In the genomic region with DNA sequence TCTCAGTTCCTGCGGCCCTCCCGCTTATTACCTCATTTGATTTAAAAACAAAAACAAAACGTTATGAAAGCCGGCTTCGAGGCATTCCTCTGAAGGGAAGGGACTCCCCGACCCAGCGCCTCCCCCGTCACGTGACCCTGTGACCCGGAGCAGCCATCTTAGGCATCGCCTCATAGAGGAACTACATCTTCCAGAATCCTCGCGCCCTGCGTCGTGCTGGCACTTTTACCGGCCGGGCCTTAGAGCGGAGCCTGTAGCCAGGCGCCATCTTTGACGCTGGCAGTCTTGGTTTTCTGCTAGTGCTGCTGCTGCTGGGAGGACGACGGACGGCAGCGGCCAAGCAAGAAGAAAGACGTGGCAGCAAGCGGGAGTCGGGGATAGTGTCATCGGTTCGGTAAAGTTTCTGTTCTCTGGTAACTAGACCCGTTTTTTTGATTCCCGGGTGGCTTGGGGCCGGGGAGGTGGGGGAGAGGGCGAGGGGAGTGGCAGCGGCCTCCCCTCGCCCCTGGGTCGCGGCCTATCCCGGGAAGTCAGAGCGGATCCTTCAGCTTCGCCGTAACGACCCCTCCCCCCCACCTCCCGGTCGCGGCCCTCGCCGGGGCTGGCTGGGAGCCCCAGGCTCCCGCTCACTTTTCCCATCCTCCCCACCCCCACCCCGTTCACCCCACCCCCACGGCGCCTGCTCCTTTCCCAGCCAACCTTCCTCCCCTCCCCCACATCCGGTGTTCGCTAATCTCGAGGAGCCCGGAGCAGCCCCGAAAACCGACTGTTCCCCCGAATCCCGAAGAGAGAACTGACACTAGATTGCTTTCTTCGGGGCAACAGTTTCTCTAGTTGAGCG, we compare ENCODE assay signal across 8 cellular contexts. TPM values are rescaled to one million over a fixed set of nuclear protein-coding genes. Genes with fewer than 3 reads are reported as not detected.
A peak's percentile ranks its signal among the peaks of the same experiment; 100 is the strongest.
DNase-seq lines count a peak whose midpoint lies in the region; ATAC-seq and TF ChIP-seq lines count a peak whose summit lies in the region.

A gene with protein sequence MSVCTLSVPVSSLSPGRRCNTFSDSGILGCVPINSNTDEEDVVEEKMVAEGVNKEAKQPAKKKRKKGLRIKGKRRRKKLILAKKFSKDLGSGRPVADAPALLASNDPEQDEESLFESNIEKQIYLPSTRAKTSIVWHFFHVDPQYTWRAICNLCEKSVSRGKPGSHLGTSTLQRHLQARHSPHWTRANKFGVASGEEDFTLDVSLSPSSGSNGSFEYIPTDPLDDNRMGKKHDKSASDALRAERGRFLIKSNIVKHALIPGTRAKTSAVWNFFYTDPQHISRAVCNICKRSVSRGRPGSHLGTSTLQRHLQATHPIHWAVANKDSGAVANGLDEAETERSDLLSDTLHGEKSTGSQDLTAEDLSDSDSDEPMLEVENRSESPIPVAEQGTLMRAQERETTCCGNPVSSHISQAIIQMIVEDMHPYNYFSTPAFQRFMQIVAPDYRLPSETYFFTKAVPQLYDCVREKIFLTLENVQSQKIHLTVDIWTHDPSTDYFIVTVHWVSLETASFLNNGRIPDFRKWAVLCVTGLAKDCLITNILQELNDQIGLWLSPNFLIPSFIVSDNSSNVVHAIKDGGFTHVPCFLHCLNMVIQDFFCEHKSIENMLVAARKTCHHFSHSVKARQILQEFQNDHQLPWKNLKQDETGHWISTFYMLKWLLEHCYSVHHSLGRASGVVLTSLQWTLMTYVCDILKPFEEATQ (N-terminal part only) (plus strand): TSS at position 242 of the 841 bp plus-strand sequence. CDS start 1,900 bp downstream, outside the sequence.
A gene (plus strand): TSS at position 242 of the 841 bp plus-strand sequence. CDS start 21,448 bp downstream, outside the sequence.

- DNase-seq in DMS 273 (lab: John Stamatoyannopoulos, UW; ENCODE audit: unreplicated experiment) (peak; percentile 99), OCI-M2 (lab: John Stamatoyannopoulos, UW; ENCODE audit: unreplicated experiment) (peak; percentile 63), activated T-cell treated with anti-CD3 and anti-CD28 coated beads for 4 hours (peak; percentile 97), epithelial cell of esophagus (ENCODE audit: low read depth) (peak; percentile 99), mucosa of descending colon (peak; percentile 97 to 100 (median 99))
- peak; percentile 97 for DNase-seq in stimulated activated CD8-positive, alpha-beta memory T cell treated with anti-CD3 and anti-CD28 coated beads, Interleukin-4, amount 100 ng/mL, for 24 hours (ENCODE audit: low read depth)

- intact Hi-C loops in mucosa of descending colon (cut with DNase I, micrococcal nuclease), result no loop called here

- TF ChIP-seq CTCF in epithelial cell of esophagus (IDR thresholded peaks at IDR 0.05; ENCODE audit: insufficient read depth, low read depth, low read length, missing control alignments), result no peak
- TF ChIP-seq CTCF in mucosa of descending colon (IDR thresholded peaks at IDR 0.05), result no peak

- ATAC-seq in GM21529 (IDR thresholded peaks at IDR 0.05; ENCODE audit: unreplicated experiment), result peak; percentile 97
- ATAC-seq in mucosa of descending colon, result peak; percentile 99

- peaks cover 22% of the 10 kb centered on the region for H3K4me1 ChIP-seq in mucosa of descending colon (ENCODE audit: low read depth)

- H3K9me3 ChIP-seq in mucosa of descending colon, result no peaks in the 10 kb centered on the region

- H3K4me3 Mint-ChIP-seq in IgD-negative memory B cell, result peak within 1 kb of the TSS; percentile 93 to 99 (median 98)

- H3K36me3 ChIP-seq in mucosa of descending colon (ENCODE audit: low read depth), result no peaks in the 10 kb centered on the region

- no peaks in the 10 kb centered on the region for H3K9me3 Mint-ChIP-seq in IgD-negative memory B cell

- H3K27me3 Mint-ChIP-seq in IgD-negative memory B cell, result no peaks in the 10 kb centered on the region

- H3K4me3 ChIP-seq in epithelial cell of esophagus (ENCODE audit: low read length), result peak within 1 kb of the TSS; percentile 94
- peak within 1 kb of the TSS; percentile 57 for H3K4me3 ChIP-seq in mucosa of descending colon

- H3K27ac Mint-ChIP-seq in IgD-negative memory B cell, result peak within 1 kb of the TSS; percentile 83 to 99 (median 98)

- peaks cover 27 to 38% (median 30%) of the 10 kb centered on the region in 3 donors for H3K4me1 Mint-ChIP-seq in IgD-negative memory B cell

- H3K36me3 Mint-ChIP-seq in IgD-negative memory B cell, result peaks cover 3% of the 10 kb centered on the region

RNA-seq across cellular contexts. Expression of the first gene that starts in this region (rescaled TPM):
- polyA plus RNA-seq in IgD-negative memory B cell, result 1.2 TPM
- total RNA-seq in mucosa of descending colon, result 10 to 100 TPM; 23.9 to 33.7 (median 27.2) TPM

RNA-seq across cellular contexts. Expression of the second gene that starts in this region (rescaled TPM):
- 52.7 TPM for polyA plus RNA-seq in IgD-negative memory B cell
- 10 to 100 TPM; 60.6 to 91.9 (median 61.4) TPM for total RNA-seq in mucosa of descending colon

Comparison
In these comparisons a context has a peak if more than half of its experiments do, and no peak if none do; other contexts are left out.
1. Peak in every context shown above with its lines: DNase-seq, ATAC-seq and H3K4me3 ChIP-seq.